2 cellular contexts compared by ENCODE assay signal in genomic region chr5:172743112-172743959, GRCh38.
A peak's percentile ranks its signal among the peaks of the same experiment; 100 is the strongest.
TF ChIP-seq lines count a peak whose summit lies in the region.

No MANE protein-coding gene starts in this region.

TF ChIP-seq in HEK293, 187 proteins besides CTCF, POLR2A, EP300 and RAD21:
- TF ChIP-seq ZNF664 (tag by site-specific recombination; IDR thresholded peaks at IDR 0.05): peak; percentile 96
- TF ChIP-seq ZFP3 (tag by site-specific recombination; IDR thresholded peaks at IDR 0.05; ENCODE audit: low read depth): peak; percentile 89
- TF ChIP-seq ZNF561 (tag by site-specific recombination; IDR thresholded peaks at IDR 0.05; ENCODE audit: borderline replicate concordance): no peak

TF ChIP-seq in H1, 55 proteins besides CTCF, POLR2A, EP300 and RAD21:
- TF ChIP-seq GABPA (IDR thresholded peaks at IDR 0.05; ENCODE audit: borderline replicate concordance, insufficient read depth, low read length) (no peak), TEAD4 (IDR thresholded peaks at IDR 0.05; ENCODE audit: low read depth, low read length) (peak; percentile 50; the same call in 1 of the 2 replicates)
